In the genomic region with DNA sequence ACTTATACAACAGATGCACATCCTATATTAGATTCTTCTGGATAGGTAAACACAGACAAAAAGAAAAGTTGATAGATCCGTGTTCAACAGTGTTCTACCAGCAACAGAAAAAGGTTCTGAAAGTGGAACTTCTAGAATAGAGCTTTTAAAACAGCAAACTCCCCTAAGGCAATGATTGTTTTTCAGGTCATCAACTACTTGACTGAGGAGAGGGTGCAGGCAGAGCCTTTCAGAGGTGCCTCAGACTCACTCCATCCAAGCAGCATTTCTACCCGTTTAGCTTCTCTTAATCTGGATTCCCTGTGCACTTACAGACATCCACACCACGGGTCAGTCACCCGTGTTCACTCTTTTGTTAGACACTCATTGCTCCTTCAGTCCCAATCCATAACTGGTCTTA, we compare ENCODE assay signal across 1 cellular context.
TF ChIP-seq lines count a peak whose summit lies in the region.

No MANE protein-coding gene starts in this region.

TF ChIP-seq in HepG2, 621 proteins besides CTCF, POLR2A, EP300 and RAD21 (continued from another document):
- TF ChIP-seq, protein P1, sequence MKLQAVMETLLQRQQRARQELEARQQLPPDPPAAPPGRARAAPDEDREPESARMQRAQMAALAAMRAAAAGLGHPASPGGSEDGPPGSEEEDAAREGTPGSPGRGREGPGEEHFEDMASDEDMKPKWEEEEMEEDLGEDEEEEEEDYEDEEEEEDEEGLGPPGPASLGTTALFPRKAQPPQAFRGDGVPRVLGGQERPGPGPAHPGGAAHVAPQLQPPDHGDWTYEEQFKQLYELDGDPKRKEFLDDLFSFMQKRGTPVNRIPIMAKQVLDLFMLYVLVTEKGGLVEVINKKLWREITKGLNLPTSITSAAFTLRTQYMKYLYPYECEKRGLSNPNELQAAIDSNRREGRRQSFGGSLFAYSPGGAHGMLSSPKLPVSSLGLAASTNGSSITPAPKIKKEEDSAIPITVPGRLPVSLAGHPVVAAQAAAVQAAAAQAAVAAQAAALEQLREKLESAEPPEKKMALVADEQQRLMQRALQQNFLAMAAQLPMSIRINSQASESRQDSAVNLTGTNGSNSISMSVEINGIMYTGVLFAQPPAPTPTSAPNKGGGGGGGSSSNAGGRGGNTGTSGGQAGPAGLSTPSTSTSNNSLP (IDR thresholded peaks at IDR 0.05; ENCODE audit: low read depth, low read length), result no peak
- TF ChIP-seq ZNF772 (CRISPR knock-in tag; IDR thresholded peaks at IDR 0.05), result no peak
- TF ChIP-seq, protein P2, sequence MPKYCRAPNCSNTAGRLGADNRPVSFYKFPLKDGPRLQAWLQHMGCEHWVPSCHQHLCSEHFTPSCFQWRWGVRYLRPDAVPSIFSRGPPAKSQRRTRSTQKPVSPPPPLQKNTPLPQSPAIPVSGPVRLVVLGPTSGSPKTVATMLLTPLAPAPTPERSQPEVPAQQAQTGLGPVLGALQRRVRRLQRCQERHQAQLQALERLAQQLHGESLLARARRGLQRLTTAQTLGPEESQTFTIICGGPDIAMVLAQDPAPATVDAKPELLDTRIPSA (CRISPR knock-in tag; IDR thresholded peaks at IDR 0.05; ENCODE audit: borderline replicate concordance), result no peak
